In the genomic region with DNA sequence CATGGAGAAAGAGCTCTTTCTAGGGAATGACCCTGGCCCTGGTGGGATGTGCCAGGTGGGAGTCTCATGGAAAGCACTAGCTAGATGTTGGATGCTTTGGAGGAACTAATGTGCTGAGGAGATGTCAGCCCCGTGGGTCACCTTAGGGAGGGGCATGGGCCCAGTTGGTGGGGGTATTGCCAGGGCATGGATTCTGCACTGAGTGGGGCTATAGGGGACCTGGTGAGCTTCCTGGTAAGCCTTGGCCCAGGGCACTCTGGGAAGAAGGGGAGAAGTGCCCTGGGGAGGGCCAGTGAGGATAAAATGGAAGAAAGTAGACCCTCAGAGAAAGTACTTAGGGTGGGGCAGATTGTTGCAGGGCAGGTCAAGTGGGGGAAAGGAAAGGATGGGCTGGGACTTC, we compare ENCODE assay signal across 1 cellular context.
TF ChIP-seq lines count a peak whose summit lies in the region.

No MANE protein-coding gene starts in this region.

TF ChIP-seq in WTC11, 78 proteins besides CTCF, POLR2A, EP300 and RAD21 (continued from another document):
- TF ChIP-seq, protein P1, sequence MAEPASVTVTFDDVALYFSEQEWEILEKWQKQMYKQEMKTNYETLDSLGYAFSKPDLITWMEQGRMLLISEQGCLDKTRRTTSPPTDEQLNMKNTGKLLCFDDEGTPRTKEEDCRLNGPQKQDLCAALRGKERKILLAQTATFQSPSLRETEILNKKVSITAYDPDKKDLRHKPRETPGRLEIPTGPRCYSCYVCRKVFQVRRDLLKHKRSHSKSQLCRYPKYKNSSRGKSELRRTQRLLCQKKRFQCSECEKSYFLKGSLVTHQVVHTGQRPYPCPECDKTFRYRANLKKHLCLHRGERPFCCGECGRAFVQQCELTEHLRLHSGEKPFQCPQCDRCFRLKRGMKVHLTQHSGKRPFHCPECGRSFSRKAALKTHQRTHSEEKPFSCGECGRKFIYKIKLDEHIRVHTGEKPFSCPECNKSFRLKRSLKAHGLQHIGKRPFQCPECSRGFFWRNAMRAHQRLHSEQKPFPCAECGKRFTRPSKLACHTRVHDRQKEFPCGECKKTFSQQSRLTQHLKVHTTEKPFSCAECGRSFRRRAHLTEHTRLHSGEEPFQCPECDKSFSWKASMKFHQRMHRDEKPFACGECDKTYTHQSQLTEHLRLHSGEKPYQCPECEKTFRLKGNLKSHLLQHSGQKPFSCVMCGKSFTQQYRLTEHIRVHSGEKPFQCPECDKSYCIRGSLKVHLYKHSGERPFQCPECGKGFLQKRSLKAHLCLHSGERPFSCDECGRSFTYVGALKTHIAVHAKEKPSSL (CRISPR knock-in tag; conservative IDR thresholded peaks at IDR 0.05) = no peak
- TF ChIP-seq TP53 (CRISPR knock-in tag; IDR thresholded peaks at IDR 0.05) = no peak
- no peak for TF ChIP-seq FOXJ3 (CRISPR knock-in tag; IDR thresholded peaks at IDR 0.05; ENCODE audit: borderline replicate concordance)
- TF ChIP-seq NFYB (CRISPR knock-in tag; conservative IDR thresholded peaks at IDR 0.05; ENCODE audit: low read depth) = no peak
- TF ChIP-seq, protein P2, sequence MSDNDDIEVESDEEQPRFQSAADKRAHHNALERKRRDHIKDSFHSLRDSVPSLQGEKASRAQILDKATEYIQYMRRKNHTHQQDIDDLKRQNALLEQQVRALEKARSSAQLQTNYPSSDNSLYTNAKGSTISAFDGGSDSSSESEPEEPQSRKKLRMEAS (CRISPR knock-in tag; IDR thresholded peaks at IDR 0.05) = no peak
- TF ChIP-seq NFATC4 (CRISPR knock-in tag; IDR thresholded peaks at IDR 0.05) = no peak
- no peak for TF ChIP-seq FOXK1 (CRISPR knock-in tag; IDR thresholded peaks at IDR 0.05)
- TF ChIP-seq OVOL2 (CRISPR knock-in tag; IDR thresholded peaks at IDR 0.05; ENCODE audit: borderline replicate concordance) = no peak
- no peak for TF ChIP-seq SMAD3 (CRISPR knock-in tag; IDR thresholded peaks at IDR 0.05; ENCODE audit: borderline replicate concordance)
TF ChIP-seq in WTC11: peak in this region for 0.
